ENCODE assay signal across 13 cellular contexts in genomic region chr5:17928571-17928970, GRCh38.
DNase-seq lines count a peak whose midpoint lies in the region; ATAC-seq, FAIRE-seq and TF ChIP-seq lines count a peak whose summit lies in the region.
"Had no signal": no experiment of that assay in that cellular context is flagged by ENCODE, and none has a peak within 500 bp of the region (broad histone marks: within the 10 kb centered on the region; RNA-seq: fewer than 3 reads in every experiment).

No MANE protein-coding gene starts in this region.

- H3K4me3 ChIP-seq in body of pancreas: no peak overlapping the region

- peak; percentile 60 for ATAC-seq in body of pancreas
- ATAC-seq: PC-3 had no signal

- intact Hi-C loops in body of pancreas (cut with DNase I): no loop called here

- 0% methylated on average over 1 of the region's 1 CpG for WGBS in body of pancreas, 2 donors

- H3K27me3 ChIP-seq in body of pancreas: no peaks in the 10 kb centered on the region

- no peak for TF ChIP-seq CTCF in body of pancreas (IDR thresholded peaks at IDR 0.05)
- TF ChIP-seq CTCF in D721Med (IDR thresholded peaks at IDR 0.05; ENCODE audit: insufficient read depth, missing control alignments): no peak

- H3K27ac ChIP-seq in body of pancreas: no peak overlapping the region

- TF ChIP-seq POLR2A in body of pancreas (IDR thresholded peaks at IDR 0.05): no peak

- FAIRE-seq in D721Med (lab: Jason Lieb, UNC): no peak
- FAIRE-seq: GM12892 had no signal

- no peaks in the 10 kb centered on the region for H3K36me3 ChIP-seq in body of pancreas (replicated peaks in 1 of 2; ENCODE audit: insufficient read depth in 1 of 2, low read depth in 2 of 2)

- DNase-seq in NOMO-1 treated with dmso at 0.1 percent for 144 hours (lab: John Stamatoyannopoulos, UW; ENCODE audit: unreplicated experiment) (peak; percentile 43), body of pancreas (peak; percentile 29 to 80 (median 50)), iris pigment epithelial cell (ENCODE audit: low read depth) (peak; percentile 7), stromal cell of bone marrow (ENCODE audit: low read depth) (peak; percentile 76), NCI-H1694 (lab: John Stamatoyannopoulos, UW) (no peak), D721Med (ENCODE audit: insufficient read length, low spot score) (no peak)
- no peak for DNase-seq in stimulated activated CD4-positive, alpha-beta T cell treated with anti-CD3 and anti-CD28 coated beads, Interleukin-4, amount 100 ng/mL, for 4 hours
- DNase-seq: activated naive CD8-positive, alpha-beta T cell treated with anti-CD3 and anti-CD28 coated beads for 36 hours; cortex of kidney; NCI-H1105; NCI-H345; PC-3 had no signal

- no peaks in the 10 kb centered on the region for H3K9me3 ChIP-seq in body of pancreas

- no peaks in the 10 kb centered on the region for H3K4me1 ChIP-seq in body of pancreas

Comparison
In these comparisons a context has a peak if more than half of its experiments do, and no peak if none do; other contexts are left out.
1. DNase-seq: peak in NOMO-1 treated with dmso at 0.1 percent for 144 hours (single experiment), body of pancreas (4 of 4), iris pigment epithelial cell (single experiment) and stromal cell of bone marrow (single experiment); none in NCI-H1694 (single experiment), D721Med (single experiment) and stimulated activated CD4-positive, alpha-beta T cell treated with anti-CD3 and anti-CD28 coated beads, Interleukin-4, amount 100 ng/mL, for 4 hours (0 of 2).